In the genomic region with DNA sequence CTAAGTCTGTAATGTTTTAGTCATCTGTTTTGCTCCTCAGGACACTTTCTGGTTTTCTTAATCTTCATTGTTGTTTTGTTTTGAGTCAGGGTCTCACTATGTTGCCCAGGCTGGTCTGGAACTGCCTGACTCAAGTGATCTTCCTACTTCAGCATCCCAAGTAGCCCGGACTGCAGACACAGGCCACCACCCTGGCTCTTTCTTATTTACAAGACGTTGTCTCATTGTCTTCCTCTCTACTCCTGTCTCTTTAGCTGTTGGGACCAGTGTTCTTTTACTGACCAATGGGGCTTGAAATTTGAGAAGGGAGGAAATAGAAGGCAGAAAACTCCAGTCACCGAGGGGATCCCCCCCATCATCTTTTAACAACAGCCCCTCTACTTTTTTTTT, we compare ENCODE assay signal across 1 cellular context.
TF ChIP-seq lines count a peak whose summit lies in the region.

No MANE protein-coding gene starts in this region.

TF ChIP-seq in SK-N-SH treated with all-trans-retinoic acid at 6 μM for 48 hours, 23 proteins besides CTCF, POLR2A, EP300 and RAD21 (continued from another document):
- TF ChIP-seq, protein P1, sequence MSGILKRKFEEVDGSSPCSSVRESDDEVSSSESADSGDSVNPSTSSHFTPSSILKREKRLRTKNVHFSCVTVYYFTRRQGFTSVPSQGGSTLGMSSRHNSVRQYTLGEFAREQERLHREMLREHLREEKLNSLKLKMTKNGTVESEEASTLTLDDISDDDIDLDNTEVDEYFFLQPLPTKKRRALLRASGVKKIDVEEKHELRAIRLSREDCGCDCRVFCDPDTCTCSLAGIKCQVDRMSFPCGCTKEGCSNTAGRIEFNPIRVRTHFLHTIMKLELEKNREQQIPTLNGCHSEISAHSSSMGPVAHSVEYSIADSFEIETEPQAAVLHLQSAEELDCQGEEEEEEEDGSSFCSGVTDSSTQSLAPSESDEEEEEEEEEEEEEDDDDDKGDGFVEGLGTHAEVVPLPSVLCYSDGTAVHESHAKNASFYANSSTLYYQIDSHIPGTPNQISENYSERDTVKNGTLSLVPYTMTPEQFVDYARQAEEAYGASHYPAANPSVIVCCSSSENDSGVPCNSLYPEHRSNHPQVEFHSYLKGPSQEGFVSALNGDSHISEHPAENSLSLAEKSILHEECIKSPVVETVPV (CRISPR knock-in tag; IDR thresholded peaks at IDR 0.05) = no peak
- no peak for TF ChIP-seq ZFP30 (CRISPR knock-in tag; IDR thresholded peaks at IDR 0.05)
- TF ChIP-seq OSR1 (CRISPR knock-in tag; IDR thresholded peaks at IDR 0.05) = no peak
TF ChIP-seq in SK-N-SH treated with all-trans-retinoic acid at 6 μM for 48 hours: peak in this region for 0.
